ENCODE assay signal across 16 cellular contexts in the genomic region with DNA sequence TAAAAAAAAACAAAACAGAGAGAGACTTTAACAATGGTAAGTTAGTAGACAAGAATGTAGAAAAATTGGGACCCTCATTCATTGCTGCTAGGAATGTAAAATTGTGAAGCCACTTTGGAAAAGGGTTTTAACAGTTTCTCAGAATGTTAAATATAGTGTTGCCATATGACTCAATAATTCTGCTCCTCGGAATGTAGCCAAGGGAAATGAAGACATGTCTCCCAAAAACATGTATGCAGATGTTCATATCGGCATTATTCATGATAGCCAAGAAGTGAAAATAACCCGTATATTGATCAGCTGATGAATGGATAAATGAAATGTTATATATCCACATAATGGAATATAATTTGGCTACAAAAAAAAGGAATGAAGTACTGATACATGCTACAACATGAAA.
DNase-seq lines count a peak whose midpoint lies in the region; ATAC-seq, FAIRE-seq and TF ChIP-seq lines count a peak whose summit lies in the region.
"Had no signal": no experiment of that assay in that cellular context is flagged by ENCODE, and none has a peak within 500 bp of the region (broad histone marks: within the 10 kb centered on the region; RNA-seq: fewer than 3 reads in every experiment).

No MANE protein-coding gene starts in this region.

- FAIRE-seq in frontal cortex (lab: Jason Lieb, UNC) = no peak

- no peaks in the 10 kb centered on the region for H3K27me3 ChIP-seq in right atrium auricular region
- no peaks in the 10 kb centered on the region for H3K27me3 ChIP-seq in right cardiac atrium (ENCODE audit: control insufficient read depth, insufficient read depth)
- H3K27me3 ChIP-seq in muscle layer of duodenum (ENCODE audit: low read depth, low read length) = no peaks in the 10 kb centered on the region
- H3K27me3 ChIP-seq in vagina = no peaks in the 10 kb centered on the region
- H3K27me3 ChIP-seq: neural progenitor cell had no signal

- H3K27ac ChIP-seq in right atrium auricular region = peak overlapping the region; percentile 72 to 86
- H3K27ac ChIP-seq in right cardiac atrium (ENCODE audit: low read length) = no peak overlapping the region
- H3K27ac ChIP-seq in coronary artery = peak overlapping the region; percentile 73 to 86
- H3K27ac ChIP-seq in muscle layer of duodenum (ENCODE audit: low read length) = peak overlapping the region; percentile 80
- H3K27ac ChIP-seq in vagina = peak overlapping the region; percentile 61
- H3K27ac ChIP-seq: neural progenitor cell, SK-N-MC had no signal

- 7% methylated on average over 3 of the region's 3 CpGs for WGBS in right cardiac atrium

- H3K36me3 ChIP-seq in right atrium auricular region = peaks cover 26% of the 10 kb centered on the region
- H3K36me3 ChIP-seq in muscle layer of duodenum (ENCODE audit: control insufficient read depth in 1 of 2, insufficient read depth in 2 of 2, low read length in 2 of 2) = peaks cover 8 to 11% of the 10 kb centered on the region in 2 donors
- H3K36me3 ChIP-seq in vagina = peaks cover 0 to 10% of the 10 kb centered on the region in 2 donors
- H3K36me3 ChIP-seq: neural progenitor cell had no signal

- H3K9me3 ChIP-seq in right atrium auricular region (no peaks in the 10 kb centered on the region), right cardiac atrium (ENCODE audit: control insufficient read depth, low read length) (no peaks in the 10 kb centered on the region), muscle layer of duodenum (ENCODE audit: control insufficient read depth in 1 of 2, low read length in 2 of 2) (no peaks in the 10 kb centered on the region), vagina (no peaks in the 10 kb centered on the region)

- H3K4me3 ChIP-seq in right atrium auricular region (peak overlapping the region in 1 of 2 donors; percentile 7), right cardiac atrium (ENCODE audit: low read length) (no peak overlapping the region), coronary artery (peak overlapping the region; percentile 15), muscle layer of duodenum (ENCODE audit: low read depth in 1 of 2, low read length in 2 of 2) (no peak overlapping the region), vagina (no peak overlapping the region)
- H3K4me3 ChIP-seq: neural progenitor cell, SK-N-MC had no signal

- no peak for DNase-seq in right atrium auricular region (ENCODE audit: low spot score)
- DNase-seq in right cardiac atrium = no peak
- no peak for DNase-seq in coronary artery (ENCODE audit: low spot score)
- no peak for DNase-seq in vagina (ENCODE audit: extremely low spot score in 2 of 2)
- DNase-seq in frontal cortex (ENCODE audit: low spot score in 2 of 2) = no peak
- DNase-seq: activated CD4-positive, alpha-beta T cell treated with anti-CD3 and anti-CD28 coated beads for 36 hours; activated gamma-delta T cell treated with Interleukin-2 at 50 U/mL for 16 hours; DMS79 treated with DMSO at 0.1 percent for 48 hours; effector memory CD4-positive, alpha-beta T cell; NCI-H69; stimulated activated naive CD4-positive, alpha-beta T cell treated with Interleukin-2 at 50 U/mL for 16 hours had no signal

- peaks cover 0 to 73% of the 10 kb centered on the region in 2 donors for H3K4me1 ChIP-seq in right atrium auricular region
- peaks cover 9% of the 10 kb centered on the region for H3K4me1 ChIP-seq in right cardiac atrium (ENCODE audit: control insufficient read depth, insufficient read depth, low read length)
- peaks cover 18 to 51% of the 10 kb centered on the region in 2 donors for H3K4me1 ChIP-seq in muscle layer of duodenum (ENCODE audit: control insufficient read depth in 1 of 2, insufficient read depth in 2 of 2, low read length in 2 of 2)
- H3K4me1 ChIP-seq in vagina = peaks cover 63% of the 10 kb centered on the region

- TF ChIP-seq POLR2A in vagina (IDR thresholded peaks at IDR 0.05) = no peak

- ATAC-seq in right cardiac atrium = no peak
- ATAC-seq in GM19351 (IDR thresholded peaks at IDR 0.05; ENCODE audit: unreplicated experiment) = no peak
- no peak for ATAC-seq in HG03025 (IDR thresholded peaks at IDR 0.05; ENCODE audit: low FRiP score, unreplicated experiment)

- intact Hi-C loops in right cardiac atrium (cut with DNase I) (loop anchor here in 1 of 4 donors (10.0 kb wide), 1 partner anchor 186 kb away; no protein-coding TSS in a partner anchor), vagina (cut with DNase I) (no loop called here)

- no peak for TF ChIP-seq CTCF in right atrium auricular region (IDR thresholded peaks at IDR 0.05)
- TF ChIP-seq CTCF in coronary artery (IDR thresholded peaks at IDR 0.05) = no peak
- TF ChIP-seq CTCF in vagina (IDR thresholded peaks at IDR 0.05) = no peak
